Comparison of ENCODE assay signal across 13 cellular contexts in the genomic region with DNA sequence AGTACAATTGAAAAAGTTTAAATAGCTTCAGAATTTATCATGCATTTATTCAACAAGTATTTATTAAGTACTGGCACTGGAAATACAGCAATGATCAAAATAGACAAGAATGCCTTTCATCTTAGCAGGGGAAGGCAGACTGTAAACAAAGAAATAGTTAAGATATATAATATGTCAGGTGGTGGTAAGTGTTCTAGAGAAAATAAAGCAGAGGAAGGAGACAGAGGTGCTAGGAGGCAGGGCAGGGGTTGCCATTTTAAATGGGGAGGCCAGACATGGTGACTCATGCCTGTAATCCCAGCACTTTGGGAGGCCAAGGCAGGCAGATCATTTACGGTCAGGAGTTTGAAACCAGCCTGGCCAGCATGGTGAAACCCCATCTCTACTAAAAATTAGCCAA. TPM values are rescaled to one million over a fixed set of nuclear protein-coding genes. Genes with fewer than 3 reads are reported as not detected.
DNase-seq lines count a peak whose midpoint lies in the region; ATAC-seq and TF ChIP-seq lines count a peak whose summit lies in the region.
"Had no signal": no experiment of that assay in that cellular context is flagged by ENCODE, and none has a peak within 500 bp of the region (broad histone marks: within the 10 kb centered on the region; RNA-seq: fewer than 3 reads in every experiment).

No MANE protein-coding gene starts in this region.

- no peak overlapping the region for H3K4me3 ChIP-seq in PC-3 (ENCODE audit: low read length)
- H3K4me3 ChIP-seq: ovary had no signal

- no TSS peak for BruUV-seq in PC-3 (replicated peaks; lab: Mats Ljungman, UMichigan)

- no peak overlapping the region for H2AFZ ChIP-seq in PC-3 (ENCODE audit: low read length)

- H3K9me3 ChIP-seq in PC-3 (ENCODE audit: low read length): no peaks in the 10 kb centered on the region
- H3K9me3 ChIP-seq: ovary had no signal

- DNase-seq in H4 (ENCODE audit: low spot score) (peak; percentile 74), PC-3 (peak; percentile 29), fibroblast of gingiva (ENCODE audit: low read depth) (peak; percentile 7), renal cortical epithelial cell (ENCODE audit: low read depth) (peak; percentile 95)
- DNase-seq in activated CD4-positive, CD25-positive, alpha-beta regulatory T cell treated with anti-CD3 and anti-CD28 coated beads, Interleukin-2, amount 50 U/mL, for 72 hours: no peak
- DNase-seq: activated naive CD4-positive, alpha-beta T cell; central memory CD4-positive, alpha-beta T cell; NCI-H1048; NCI-H510A; ovary; SHP77 had no signal

- H4K20me1 ChIP-seq in PC-3 (ENCODE audit: low read length): no peaks in the 10 kb centered on the region

- CTCF ChIA-PET in PC-3 (lab: Charles Lee): no interaction called here

- peak overlapping the region; percentile 20; the same call in 1 of the 2 replicates for H3K27ac ChIP-seq in PC-3 (ENCODE audit: low read length)
- H3K27ac ChIP-seq: ovary had no signal

- no peak for TF ChIP-seq CTCF in PC-3 (conservative IDR thresholded peaks at IDR 0.05; ENCODE audit: low read depth, low read length)

- H3K36me3 ChIP-seq in PC-3 (ENCODE audit: low read depth, low read length): no peaks in the 10 kb centered on the region
- H3K36me3 ChIP-seq: ovary had no signal

- no peak overlapping the region for H3K4me2 ChIP-seq in PC-3 (ENCODE audit: low read length)

- intact Hi-C loops in PC-3 (cut with micrococcal nuclease): no loop called here

- peaks cover 8% of the 10 kb centered on the region for H3K4me1 ChIP-seq in PC-3 (ENCODE audit: insufficient read depth, low read length)

- H3K9ac ChIP-seq in PC-3 (ENCODE audit: low read length): no peak overlapping the region

- no peaks in the 10 kb centered on the region for H3F3A ChIP-seq in PC-3 (ENCODE audit: low read length, unreplicated experiment)

- POLR2A ChIA-PET in PC-3 (lab: Charles Lee; ENCODE audit: unreplicated experiment): no interaction called here

- no peaks in the 10 kb centered on the region for H3K9me2 ChIP-seq in PC-3 (replicated peaks; ENCODE audit: low read length)

- H3K27me3 ChIP-seq in PC-3 (ENCODE audit: low read length): no peaks in the 10 kb centered on the region
- H3K27me3 ChIP-seq: ovary had no signal

- no peaks in the 10 kb centered on the region for H3K79me2 ChIP-seq in PC-3 (ENCODE audit: low read length)

- ATAC-seq in PC-3 (peak; percentile 58), GM21825 (IDR thresholded peaks at IDR 0.05; ENCODE audit: unreplicated experiment) (no peak)
- ATAC-seq in activated CD4-positive, CD25-positive, alpha-beta regulatory T cell treated with anti-CD3 and anti-CD28 coated beads, Interleukin-2, amount 50 U/mL, for 24 hours: no peak

RNA-seq across cellular contexts. Expression of a gene that starts 13.6 kb away (rescaled TPM):
- total RNA-seq in H4 (2014; rRNA removed; shearing (Covaris generic)): 0.17 and 0.49 TPM in 2 replicates
- total RNA-seq in PC-3 (2014; rRNA removed) (9.1 and 14.8 TPM in 2 replicates), renal cortical epithelial cell (61.1 and 61.4 TPM in 2 replicates)

RNA-seq across cellular contexts. Expression of a gene that starts 56.0 kb away (rescaled TPM):
- 2,388 and 2,408 TPM in 2 replicates for total RNA-seq in H4 (2014; rRNA removed; shearing (Covaris generic))
- total RNA-seq in PC-3 (2014; rRNA removed) (773 and 829 TPM in 2 replicates), renal cortical epithelial cell (1,479 and 2,124 TPM in 2 replicates)
